ENCODE assay signal across 16 cellular contexts in genomic region chr16:58716468-58716867, GRCh38.
"Had no signal": no experiment of that assay in that cellular context is flagged by ENCODE, and none has a peak within 500 bp of the region (broad histone marks: within the 10 kb centered on the region; RNA-seq: fewer than 3 reads in every experiment).

No MANE protein-coding gene starts in this region.

- H3K27me3 ChIP-seq: colonic mucosa, ovary, tibial artery, upper lobe of left lung, uterus had no signal

- H3K27ac ChIP-seq: colonic mucosa, left ventricle myocardium inferior, ovary, tibial artery, upper lobe of left lung, uterus had no signal

- H3K4me1 Mint-ChIP-seq: immature natural killer cell; naive thymus-derived CD8-positive, alpha-beta T cell had no signal

- H3K9me3 ChIP-seq: colonic mucosa, left ventricle myocardium inferior, mucosa of descending colon, ovary, tibial artery, upper lobe of left lung, uterus had no signal

- DNase-seq: colonic mucosa; dermis blood vessel endothelial cell; erythroblast; foreskin melanocyte; immature natural killer cell; left ventricle myocardium inferior; mucosa of descending colon; naive thymus-derived CD8-positive, alpha-beta T cell; ovary; right cardiac atrium; small intestine; stimulated activated CD4-positive, alpha-beta T cell treated with anti-CD3 and anti-CD28 coated beads, Interleukin-12 subunit alpha, Interleukin-12 subunit beta, amount 100 ng/mL, for 4 hours; stimulated activated naive CD8-positive, alpha-beta T cell treated with anti-CD3 and anti-CD28 coated beads, Interleukin-15, Interleukin-2, amounts not matched to agents 100 U/mL and 50 U/mL, for 24 hours; tibial artery; upper lobe of left lung; uterus had no signal

- ATAC-seq: mucosa of descending colon; naive thymus-derived CD8-positive, alpha-beta T cell; stimulated activated naive CD8-positive, alpha-beta T cell treated with anti-CD3 and anti-CD28 coated beads, Interleukin-15, Interleukin-2, amounts not matched to agents 100 U/mL and 50 U/mL, for 24 hours had no signal

- H3K4me1 ChIP-seq: colonic mucosa, left ventricle myocardium inferior, tibial artery, upper lobe of left lung, uterus had no signal

- H3K9me3 Mint-ChIP-seq: immature natural killer cell; naive thymus-derived CD8-positive, alpha-beta T cell had no signal

- H3K4me3 ChIP-seq: colonic mucosa, left ventricle myocardium inferior, mucosa of descending colon, ovary, tibial artery, upper lobe of left lung, uterus had no signal

- H3K4me3 Mint-ChIP-seq: immature natural killer cell; naive thymus-derived CD8-positive, alpha-beta T cell had no signal

- H3K36me3 ChIP-seq: ovary, uterus had no signal

- H3K27me3 Mint-ChIP-seq: naive thymus-derived CD8-positive, alpha-beta T cell had no signal
